In the genomic region with DNA sequence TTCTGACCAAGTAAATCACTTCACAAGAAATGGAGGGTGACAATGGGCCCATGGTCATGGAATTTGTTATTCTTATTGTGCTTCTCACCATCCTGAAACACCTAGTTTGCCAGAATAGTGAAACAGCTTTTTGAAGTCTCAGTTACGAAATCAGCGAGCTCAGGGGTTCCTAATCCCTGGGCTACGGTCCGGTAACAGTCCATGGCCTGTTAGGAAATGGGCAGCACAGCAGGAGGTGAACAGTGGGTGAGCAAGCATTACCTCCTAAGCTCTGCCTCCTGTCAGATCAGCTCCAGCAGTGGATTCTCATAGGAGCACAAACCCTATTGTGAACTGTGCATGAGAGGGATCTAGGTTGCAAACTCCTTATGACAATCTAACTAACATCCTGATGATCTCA, we compare ENCODE assay signal across 1 cellular context.
TF ChIP-seq lines count a peak whose summit lies in the region.

No MANE protein-coding gene starts in this region.

TF ChIP-seq in Ishikawa, 13 proteins besides CTCF, POLR2A, EP300 and RAD21 (continued from another document):
- TF ChIP-seq, protein P1, sequence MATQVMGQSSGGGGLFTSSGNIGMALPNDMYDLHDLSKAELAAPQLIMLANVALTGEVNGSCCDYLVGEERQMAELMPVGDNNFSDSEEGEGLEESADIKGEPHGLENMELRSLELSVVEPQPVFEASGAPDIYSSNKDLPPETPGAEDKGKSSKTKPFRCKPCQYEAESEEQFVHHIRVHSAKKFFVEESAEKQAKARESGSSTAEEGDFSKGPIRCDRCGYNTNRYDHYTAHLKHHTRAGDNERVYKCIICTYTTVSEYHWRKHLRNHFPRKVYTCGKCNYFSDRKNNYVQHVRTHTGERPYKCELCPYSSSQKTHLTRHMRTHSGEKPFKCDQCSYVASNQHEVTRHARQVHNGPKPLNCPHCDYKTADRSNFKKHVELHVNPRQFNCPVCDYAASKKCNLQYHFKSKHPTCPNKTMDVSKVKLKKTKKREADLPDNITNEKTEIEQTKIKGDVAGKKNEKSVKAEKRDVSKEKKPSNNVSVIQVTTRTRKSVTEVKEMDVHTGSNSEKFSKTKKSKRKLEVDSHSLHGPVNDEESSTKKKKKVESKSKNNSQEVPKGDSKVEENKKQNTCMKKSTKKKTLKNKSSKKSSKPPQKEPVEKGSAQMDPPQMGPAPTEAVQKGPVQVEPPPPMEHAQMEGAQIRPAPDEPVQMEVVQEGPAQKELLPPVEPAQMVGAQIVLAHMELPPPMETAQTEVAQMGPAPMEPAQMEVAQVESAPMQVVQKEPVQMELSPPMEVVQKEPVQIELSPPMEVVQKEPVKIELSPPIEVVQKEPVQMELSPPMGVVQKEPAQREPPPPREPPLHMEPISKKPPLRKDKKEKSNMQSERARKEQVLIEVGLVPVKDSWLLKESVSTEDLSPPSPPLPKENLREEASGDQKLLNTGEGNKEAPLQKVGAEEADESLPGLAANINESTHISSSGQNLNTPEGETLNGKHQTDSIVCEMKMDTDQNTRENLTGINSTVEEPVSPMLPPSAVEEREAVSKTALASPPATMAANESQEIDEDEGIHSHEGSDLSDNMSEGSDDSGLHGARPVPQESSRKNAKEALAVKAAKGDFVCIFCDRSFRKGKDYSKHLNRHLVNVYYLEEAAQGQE (IDR thresholded peaks at IDR 0.05; ENCODE audit: low read depth), result no peak
- TF ChIP-seq NFIC (IDR thresholded peaks at IDR 0.05), result no peak
